In genomic region chr4:55920571-55920970, GRCh38 we compare ENCODE assay signal across 24 cellular contexts. TPM values are rescaled to one million over a fixed set of nuclear protein-coding genes. Genes with fewer than 3 reads are reported as not detected.
DNase-seq lines count a peak whose midpoint lies in the region; ATAC-seq, FAIRE-seq and TF ChIP-seq lines count a peak whose summit lies in the region.
"Had no signal": no experiment of that assay in that cellular context is flagged by ENCODE, and none has a peak within 500 bp of the region (broad histone marks: within the 10 kb centered on the region; RNA-seq: fewer than 3 reads in every experiment).

No MANE protein-coding gene starts in this region.

- no peak for TF ChIP-seq EP300 in gastroesophageal sphincter (IDR thresholded peaks at IDR 0.05)

- H3K9me3 Mint-ChIP-seq in astrocyte (ENCODE audit: unreplicated experiment), result no peaks in the 10 kb centered on the region
- no peaks in the 10 kb centered on the region for H3K9me3 Mint-ChIP-seq in activated CD8-positive, alpha-beta T cell treated with anti-CD3 and anti-CD28 coated beads, Interleukin-2, amount 10 ng/mL, durations not matched to agents 7 days and 5 days (ENCODE audit: insufficient read depth)
- H3K9me3 Mint-ChIP-seq: central memory CD8-positive, alpha-beta T cell; T-cell had no signal

- H2AFZ ChIP-seq in ACC112 (ENCODE audit: low read length, unreplicated experiment), result peak overlapping the region; percentile 64
- H2AFZ ChIP-seq in HCT116 (ENCODE audit: low read depth, low read length, poor library complexity, severe bottlenecking), result peak overlapping the region; percentile 28
- peak overlapping the region; percentile 41 for H2AFZ ChIP-seq in astrocyte (ENCODE audit: low read depth, low read length)

- peak; percentile 32 for ATAC-seq in HCT116
- peak; percentile 48 for ATAC-seq in gastroesophageal sphincter
- ATAC-seq in activated CD8-positive, alpha-beta T cell treated with anti-CD3 and anti-CD28 coated beads, Interleukin-2, amount 10 ng/mL, durations not matched to agents 7 days and 5 days, result no peak
- no peak for ATAC-seq in GM18867 (IDR thresholded peaks at IDR 0.05; ENCODE audit: unreplicated experiment)
- ATAC-seq: T-cell had no signal

- H3K27ac Mint-ChIP-seq in astrocyte (ENCODE audit: unreplicated experiment), result no peak overlapping the region
- H3K27ac Mint-ChIP-seq in activated CD8-positive, alpha-beta T cell treated with anti-CD3 and anti-CD28 coated beads, Interleukin-2, amount 10 ng/mL, durations not matched to agents 7 days and 5 days, result no peak overlapping the region
- H3K27ac Mint-ChIP-seq: CD4-positive, CD25-positive, alpha-beta regulatory T cell; nephron progenitor cell; progenitor cell of endocrine pancreas; T-cell had no signal

- POLR2A ChIA-PET in HCT116 (lab: Charles Lee), result no interaction called here
- POLR2A ChIA-PET in activated CD8-positive, alpha-beta T cell treated with anti-CD3 and anti-CD28 coated beads, Interleukin-2, amount 10 ng/mL, durations not matched to agents 7 days and 5 days (lab: Charles Lee), result no interaction called here

- no peaks in the 10 kb centered on the region for H3K9me2 ChIP-seq in HCT116 (ENCODE audit: insufficient read depth)

- RAD21 ChIA-PET in HCT116 (lab: Charles Lee; ENCODE audit: low non-redundant PET in 1 of 2, low total read pairs in 2 of 2, uncharacterized antibody in 2 of 2, unreplicated experiment in 2 of 2), result no interaction called here

- no peaks in the 10 kb centered on the region for H3K27me3 Mint-ChIP-seq in astrocyte (ENCODE audit: low read depth, unreplicated experiment)
- H3K27me3 Mint-ChIP-seq in activated CD8-positive, alpha-beta T cell treated with anti-CD3 and anti-CD28 coated beads, Interleukin-2, amount 10 ng/mL, durations not matched to agents 7 days and 5 days (ENCODE audit: low read depth), result no peaks in the 10 kb centered on the region
- H3K27me3 Mint-ChIP-seq: CD4-positive, CD25-positive, alpha-beta regulatory T cell; progenitor cell of endocrine pancreas; T-cell had no signal

- H3K9me3 ChIP-seq in HCT116 (ENCODE audit: control insufficient read depth in 1 of 2, insufficient read depth in 1 of 2, low read depth in 1 of 2, low read length in 2 of 2) (no peaks in the 10 kb centered on the region), astrocyte (ENCODE audit: insufficient read depth, low read depth, low read length) (no peaks in the 10 kb centered on the region), gastroesophageal sphincter (no peaks in the 10 kb centered on the region)
- H3K9me3 ChIP-seq: suprapubic skin had no signal

- H4K20me1 ChIP-seq in HCT116 (ENCODE audit: insufficient read depth), result no peaks in the 10 kb centered on the region
- H4K20me1 ChIP-seq in astrocyte (ENCODE audit: insufficient read depth, low read length), result no peaks in the 10 kb centered on the region

- TF ChIP-seq RAD21 in HCT116 (IDR thresholded peaks at IDR 0.05; ENCODE audit: low read depth), result 0 out of 2 replicates have a peak, but pooled peaks have one; percentile 6

- WGBS in gastroesophageal sphincter (ENCODE audit: low coverage in 1 of 2), 2 donors, result 55 to 83% methylated on average over 1 to 4 of the region's 5 CpGs

- H3K9ac ChIP-seq in HCT116 (ENCODE audit: low read length) (no peak overlapping the region), astrocyte (ENCODE audit: low read length) (no peak overlapping the region)

- no TSS peak for BruUV-seq in HCT116 (replicated peaks; lab: Mats Ljungman, UMichigan)

- H3K4me1 Mint-ChIP-seq in astrocyte (ENCODE audit: low read depth, unreplicated experiment), result no peaks in the 10 kb centered on the region
- no peaks in the 10 kb centered on the region for H3K4me1 Mint-ChIP-seq in activated CD8-positive, alpha-beta T cell treated with anti-CD3 and anti-CD28 coated beads, Interleukin-2, amount 10 ng/mL, durations not matched to agents 7 days and 5 days (ENCODE audit: low read depth)
- H3K4me1 Mint-ChIP-seq: central memory CD8-positive, alpha-beta T cell; nephron progenitor cell; T-cell had no signal

- TF ChIP-seq POLR2A in HCT116 (IDR thresholded peaks at IDR 0.05; ENCODE audit: borderline replicate concordance, extremely low read depth, insufficient read depth, insufficient read length) (no peak), gastroesophageal sphincter (IDR thresholded peaks at IDR 0.05) (no peak)

- peak overlapping the region; percentile 45 for H3K27ac ChIP-seq in ACC112 (ENCODE audit: low read depth, low read length)
- H3K27ac ChIP-seq in HCT116 (ENCODE audit: low read depth, low read length), result no peak overlapping the region
- H3K27ac ChIP-seq in astrocyte (ENCODE audit: low read depth, low read length), result no peak overlapping the region
- H3K27ac ChIP-seq in gastroesophageal sphincter, result no peak overlapping the region
- H3K27ac ChIP-seq: RWPE1, suprapubic skin had no signal

- no peak for DNase-seq in HCT116 (ENCODE audit: low read depth, low spot score)
- no peak for DNase-seq in astrocyte (ENCODE audit: low read depth)
- DNase-seq in activated CD8-positive, alpha-beta T cell treated with anti-CD3 and anti-CD28 coated beads, Interleukin-2, amount 10 ng/mL, durations not matched to agents 7 days and 5 days, result no peak
- DNase-seq in activated CD8-positive, alpha-beta memory T cell treated with anti-CD3 and anti-CD28 coated beads, Interleukin-2, amount 50 U/mL, for 48 hours, result no peak
- DNase-seq in mucosa of gallbladder (ENCODE audit: low spot score), result no peak
- DNase-seq: ACHN; activated gamma-delta T cell; amniotic stem cell; CD4-positive, CD25-positive, alpha-beta regulatory T cell; effector CD8-positive, alpha-beta T cell; hippocampal formation; kidney; NCI-H2081 treated with DMSO at 0.1 percent for 48 hours; nephron progenitor cell; stimulated activated CD4-positive, alpha-beta T cell treated with anti-CD3 and anti-CD28 coated beads, Interleukin-12 subunit alpha, Interleukin-12 subunit beta, amount 100 ng/mL, for 4 hours; T-cell had no signal

- no peaks in the 10 kb centered on the region for H3K27me3 ChIP-seq in ACC112 (ENCODE audit: insufficient read depth, low read length)
- no peaks in the 10 kb centered on the region for H3K27me3 ChIP-seq in HCT116 (ENCODE audit: insufficient read depth, low read length)
- H3K27me3 ChIP-seq in astrocyte (ENCODE audit: insufficient read depth, low read length), result no peaks in the 10 kb centered on the region
- H3K27me3 ChIP-seq in gastroesophageal sphincter, result no peaks in the 10 kb centered on the region
- H3K27me3 ChIP-seq: suprapubic skin had no signal

- H3K36me3 Mint-ChIP-seq in astrocyte (ENCODE audit: low read depth, unreplicated experiment), result no peaks in the 10 kb centered on the region
- no peaks in the 10 kb centered on the region for H3K36me3 Mint-ChIP-seq in activated CD8-positive, alpha-beta T cell treated with anti-CD3 and anti-CD28 coated beads, Interleukin-2, amount 10 ng/mL, durations not matched to agents 7 days and 5 days (ENCODE audit: low read depth)

- intact Hi-C loops in HCT116 (cut with micrococcal nuclease), result no loop called here

- H3K79me2 ChIP-seq in ACC112 (ENCODE audit: control insufficient read depth, insufficient read depth, low read length, unreplicated experiment), result no peaks in the 10 kb centered on the region
- no peaks in the 10 kb centered on the region for H3K79me2 ChIP-seq in HCT116 (ENCODE audit: insufficient read depth, low read length)
- no peaks in the 10 kb centered on the region for H3K79me2 ChIP-seq in astrocyte (ENCODE audit: insufficient read depth, low read length)

- H3K4me3 ChIP-seq in ACC112 (ENCODE audit: low read depth, low read length) (no peak overlapping the region), HCT116 (replicated peaks in 1 of 2; ENCODE audit: low read depth in 1 of 2, low read length in 2 of 2) (no peak overlapping the region), astrocyte (ENCODE audit: insufficient read depth, low read depth, low read length) (no peak overlapping the region), gastroesophageal sphincter (no peak overlapping the region)
- H3K4me3 ChIP-seq: suprapubic skin had no signal

- CTCF ChIA-PET in HCT116 (lab: Charles Lee), result no interaction called here
- CTCF ChIA-PET in activated CD8-positive, alpha-beta T cell treated with anti-CD3 and anti-CD28 coated beads, Interleukin-2, amount 10 ng/mL, durations not matched to agents 7 days and 5 days (lab: Charles Lee), result no interaction called here

- no peak overlapping the region for H3K4me2 ChIP-seq in HCT116 (ENCODE audit: low read length)
- H3K4me2 ChIP-seq in astrocyte (ENCODE audit: low read length), result no peak overlapping the region

- no peak for FAIRE-seq in astrocyte (lab: Jason Lieb, UNC)
- FAIRE-seq: GM12891, kidney had no signal

- no peak overlapping the region for H3K4me3 Mint-ChIP-seq in astrocyte (ENCODE audit: unreplicated experiment)
- H3K4me3 Mint-ChIP-seq in activated CD8-positive, alpha-beta T cell treated with anti-CD3 and anti-CD28 coated beads, Interleukin-2, amount 10 ng/mL, durations not matched to agents 7 days and 5 days, result no peak overlapping the region
- H3K4me3 Mint-ChIP-seq: CD4-positive, CD25-positive, alpha-beta regulatory T cell; central memory CD8-positive, alpha-beta T cell; nephron progenitor cell; T-cell had no signal

- H3K36me3 ChIP-seq in ACC112 (ENCODE audit: insufficient read depth, low read length), result no peaks in the 10 kb centered on the region
- no peaks in the 10 kb centered on the region for H3K36me3 ChIP-seq in HCT116 (ENCODE audit: control insufficient read depth in 1 of 2, insufficient read depth in 2 of 2, low read length in 2 of 2)
- no peaks in the 10 kb centered on the region for H3K36me3 ChIP-seq in astrocyte (ENCODE audit: insufficient read depth, low read length)
- H3K36me3 ChIP-seq in gastroesophageal sphincter, result no peaks in the 10 kb centered on the region
- H3K36me3 ChIP-seq: suprapubic skin had no signal

- TF ChIP-seq CTCF in HCT116 (IDR thresholded peaks at IDR 0.05 in 2 of 3, conservative IDR thresholded peaks at IDR 0.05 in 1 of 3; ENCODE audit: borderline replicate concordance in 1 of 3, insufficient read depth in 1 of 3, low read depth in 2 of 3, low read length in 2 of 3) (no peak), astrocyte (IDR thresholded peaks at IDR 0.05; ENCODE audit: insufficient read depth, low read depth, low read length) (no peak), gastroesophageal sphincter (IDR thresholded peaks at IDR 0.05) (no peak)

- H3K4me1 ChIP-seq in ACC112 (ENCODE audit: control insufficient read depth, insufficient read depth, low read length, unreplicated experiment) (peaks cover 12% of the 10 kb centered on the region), HCT116 (ENCODE audit: control insufficient read depth in 1 of 2, insufficient read depth in 2 of 2, low read length in 2 of 2) (peaks cover 0 to 11% of the 10 kb centered on the region in 2 experiments; a peak in 1 of 4 replicates), astrocyte (ENCODE audit: insufficient read depth, low read length) (no peaks in the 10 kb centered on the region), gastroesophageal sphincter (no peaks in the 10 kb centered on the region)
- H3K4me1 ChIP-seq: suprapubic skin had no signal

TF ChIP-seq in HCT116, 20 proteins besides CTCF, POLR2A, EP300 and RAD21 (continues in another document):
- TF ChIP-seq EZH2 (IDR thresholded peaks at IDR 0.05), result no peak

RNA-seq across cellular contexts. Expression of gene CEP135, which starts 28.2 kb away (rescaled TPM):
- 10.9 TPM for total RNA-seq in HCT116 (2021; ENCODE audit: unreplicated experiment)
- polyA plus RNA-seq in HCT116 (2012), result 2.2 and 2.7 TPM in 2 replicates
- total RNA-seq in astrocyte, result 5.9 and 8.2 TPM in 2 replicates
- 1 to 10 TPM; 4.5 to 5.3 (median 4.7) TPM for total RNA-seq in gastroesophageal sphincter
- 10 to 100 TPM; 16.4 to 17.0 TPM for total RNA-seq in activated CD8-positive, alpha-beta T cell treated with anti-CD3 and anti-CD28 coated beads, Interleukin-2, amount 10 ng/mL, durations not matched to agents 7 days and 5 days
- 7.0 TPM for total RNA-seq in mucosa of gallbladder

Comparison
In these comparisons a context has a peak if more than half of its experiments do, and no peak if none do; other contexts are left out.
1. ATAC-seq: peak in HCT116 (single experiment) and gastroesophageal sphincter (single experiment); none in activated CD8-positive, alpha-beta T cell treated with anti-CD3 and anti-CD28 coated beads, Interleukin-2, amount 10 ng/mL, durations not matched to agents 7 days and 5 days (single experiment) and GM18867 (single experiment).
2. Peak in every context shown above with its lines, with median percentiles within 50 percentile points of each other: H2AFZ ChIP-seq.